In the genomic region with DNA sequence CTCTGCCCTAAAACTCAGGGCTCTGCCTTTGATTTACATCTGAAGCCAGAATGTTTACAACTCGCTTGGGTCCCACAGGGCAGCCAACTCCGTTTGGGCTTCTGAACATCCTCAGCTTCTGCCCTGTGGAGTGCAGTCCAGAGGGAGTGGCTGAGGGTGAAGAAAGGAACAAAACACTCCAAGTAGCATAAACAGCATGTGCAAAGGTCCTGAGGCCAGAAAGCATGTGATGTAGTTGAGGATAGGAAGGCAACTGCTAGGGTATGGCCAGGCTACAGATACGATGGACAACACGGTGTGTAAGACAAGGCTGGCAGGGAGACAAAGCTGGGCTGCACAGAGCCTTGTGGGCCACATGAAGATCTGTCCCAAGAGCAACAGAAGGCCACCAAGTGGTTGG, we compare ENCODE assay signal across 1 cellular context.
TF ChIP-seq lines count a peak whose summit lies in the region.

No MANE protein-coding gene starts in this region.

TF ChIP-seq in IMR-90, 13 proteins besides CTCF, POLR2A, EP300 and RAD21:
- TF ChIP-seq RFX5 (IDR thresholded peaks at IDR 0.05; ENCODE audit: low read depth, low read length) (no peak), MAFK (IDR thresholded peaks at IDR 0.05; ENCODE audit: low read depth, low read length) (no peak), CEBPB (IDR thresholded peaks at IDR 0.05; ENCODE audit: low read depth, low read length) (no peak), CHD1 (IDR thresholded peaks at IDR 0.05; ENCODE audit: low read depth, low read length) (no peak), BHLHE40 (IDR thresholded peaks at IDR 0.05; ENCODE audit: low read depth, low read length) (no peak), FOS (IDR thresholded peaks at IDR 0.05; ENCODE audit: low read depth, low read length) (no peak), NFE2L2 (IDR thresholded peaks at IDR 0.05; ENCODE audit: low read depth, low read length) (no peak), MXI1 (IDR thresholded peaks at IDR 0.05; ENCODE audit: borderline replicate concordance, low read depth, low read length) (no peak), RCOR1 (IDR thresholded peaks at IDR 0.05; ENCODE audit: insufficient replicate concordance, low read length) (no peak), MAZ (IDR thresholded peaks at IDR 0.05; ENCODE audit: borderline replicate concordance, low read depth, low read length) (no peak), SMC3 (IDR thresholded peaks at IDR 0.05; ENCODE audit: low read depth, low read length) (no peak)
- TF ChIP-seq, protein P1, sequence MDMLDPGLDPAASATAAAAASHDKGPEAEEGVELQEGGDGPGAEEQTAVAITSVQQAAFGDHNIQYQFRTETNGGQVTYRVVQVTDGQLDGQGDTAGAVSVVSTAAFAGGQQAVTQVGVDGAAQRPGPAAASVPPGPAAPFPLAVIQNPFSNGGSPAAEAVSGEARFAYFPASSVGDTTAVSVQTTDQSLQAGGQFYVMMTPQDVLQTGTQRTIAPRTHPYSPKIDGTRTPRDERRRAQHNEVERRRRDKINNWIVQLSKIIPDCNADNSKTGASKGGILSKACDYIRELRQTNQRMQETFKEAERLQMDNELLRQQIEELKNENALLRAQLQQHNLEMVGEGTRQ (IDR thresholded peaks at IDR 0.05; ENCODE audit: low read depth, low read length): no peak
- TF ChIP-seq, protein P2, sequence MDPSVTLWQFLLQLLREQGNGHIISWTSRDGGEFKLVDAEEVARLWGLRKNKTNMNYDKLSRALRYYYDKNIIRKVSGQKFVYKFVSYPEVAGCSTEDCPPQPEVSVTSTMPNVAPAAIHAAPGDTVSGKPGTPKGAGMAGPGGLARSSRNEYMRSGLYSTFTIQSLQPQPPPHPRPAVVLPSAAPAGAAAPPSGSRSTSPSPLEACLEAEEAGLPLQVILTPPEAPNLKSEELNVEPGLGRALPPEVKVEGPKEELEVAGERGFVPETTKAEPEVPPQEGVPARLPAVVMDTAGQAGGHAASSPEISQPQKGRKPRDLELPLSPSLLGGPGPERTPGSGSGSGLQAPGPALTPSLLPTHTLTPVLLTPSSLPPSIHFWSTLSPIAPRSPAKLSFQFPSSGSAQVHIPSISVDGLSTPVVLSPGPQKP (IDR thresholded peaks at IDR 0.05; ENCODE audit: borderline replicate concordance, low read depth, low read length): no peak
